In genomic region chr9:37559855-37560592, GRCh38 we compare ENCODE assay signal across 27 cellular contexts.
"Had no signal": no experiment of that assay in that cellular context is flagged by ENCODE, and none has a peak within 500 bp of the region (broad histone marks: within the 10 kb centered on the region; RNA-seq: fewer than 3 reads in every experiment).

No MANE protein-coding gene starts in this region.

- DNase-seq: islet precursor cell; left ventricle myocardium inferior; mesendoderm; naive B cell; natural killer cell; nephron progenitor cell; ovary; posterior cingulate gyrus; retina; right cardiac atrium; stimulated activated CD4-positive, alpha-beta T cell treated with anti-CD3 and anti-CD28 coated beads, Interleukin-12 subunit alpha, Interleukin-12 subunit beta, amount 100 ng/mL, for 4 hours; stimulated activated CD4-positive, alpha-beta T cell treated with anti-CD3 and anti-CD28 coated beads, Interleukin-15, amount 100 ng/mL, for 24 hours; stimulated activated CD4-positive, alpha-beta T cell treated with anti-CD3 and anti-CD28 coated beads, Interleukin-2, amount 100 ng/mL, for 24 hours; stimulated activated CD4-positive, alpha-beta T cell treated with anti-CD3 and anti-CD28 coated beads, Interleukin-4, amount 100 ng/mL, for 1 hour; stimulated activated naive CD8-positive, alpha-beta T cell treated with anti-CD3 and anti-CD28 coated beads, Interleukin-15, Interleukin-2, amounts not matched to agents 100 U/mL and 50 U/mL, for 24 hours; stomach; testis; thyroid gland; transverse colon; upper lobe of left lung had no signal

- H3K27me3 ChIP-seq: hepatocyte, ovary, stomach, testis, thyroid gland, transverse colon, upper lobe of left lung, vagina had no signal

- H3K4me1 Mint-ChIP-seq: mesothelial cell of epicardium, nephron progenitor cell had no signal

- H2AFZ ChIP-seq: hepatocyte had no signal

- H3K9me3 ChIP-seq: left ventricle myocardium inferior, ovary, prostate gland, testis, thyroid gland, vagina had no signal

- H3K36me3 Mint-ChIP-seq: natural killer cell had no signal

- H3K27ac ChIP-seq: hepatocyte, left ventricle myocardium inferior, ovary, prostate gland, skin epidermis, stomach, testis, thyroid gland, transverse colon, upper lobe of left lung, vagina had no signal

- H3K36me3 ChIP-seq: left ventricle myocardium inferior, ovary, prostate gland, thyroid gland, transverse colon, upper lobe of left lung, vagina had no signal

- H3K4me3 ChIP-seq: hepatocyte, left ventricle myocardium inferior, lung, ovary, prostate gland, skin epidermis, stomach, testis, thyroid gland, transverse colon, upper lobe of left lung, vagina had no signal

- H3K4me1 ChIP-seq: left ventricle myocardium inferior, prostate gland, stomach, testis, thyroid gland, transverse colon, upper lobe of left lung, vagina had no signal

- H3K4me2 ChIP-seq: hepatocyte had no signal

- H3K4me3 Mint-ChIP-seq: mesothelial cell of epicardium, naive B cell, natural killer cell, nephron progenitor cell had no signal

- H3K27ac Mint-ChIP-seq: mesothelial cell of epicardium, natural killer cell, nephron progenitor cell had no signal

- H3K27me3 Mint-ChIP-seq: naive B cell had no signal

- ATAC-seq: natural killer cell; right cardiac atrium; sciatic nerve; stimulated activated naive CD8-positive, alpha-beta T cell treated with anti-CD3 and anti-CD28 coated beads, Interleukin-15, Interleukin-2, amounts not matched to agents 100 U/mL and 50 U/mL, for 24 hours had no signal

- H3K9me3 Mint-ChIP-seq: natural killer cell had no signal
